In genomic region chr19:55504252-55504603, GRCh38 we compare ENCODE assay signal across 1 cellular context.
TF ChIP-seq lines count a peak whose summit lies in the region.

No MANE protein-coding gene starts in this region.

TF ChIP-seq in K562, 482 proteins besides CTCF, POLR2A, EP300 and RAD21:
- TF ChIP-seq KLF16 (IDR thresholded peaks at IDR 0.05) (no peak), RB1 (IDR thresholded peaks at IDR 0.05; ENCODE audit: low read depth) (peak; percentile 7; the same call in 1 of the 2 replicates)
- TF ChIP-seq, protein P1, sequence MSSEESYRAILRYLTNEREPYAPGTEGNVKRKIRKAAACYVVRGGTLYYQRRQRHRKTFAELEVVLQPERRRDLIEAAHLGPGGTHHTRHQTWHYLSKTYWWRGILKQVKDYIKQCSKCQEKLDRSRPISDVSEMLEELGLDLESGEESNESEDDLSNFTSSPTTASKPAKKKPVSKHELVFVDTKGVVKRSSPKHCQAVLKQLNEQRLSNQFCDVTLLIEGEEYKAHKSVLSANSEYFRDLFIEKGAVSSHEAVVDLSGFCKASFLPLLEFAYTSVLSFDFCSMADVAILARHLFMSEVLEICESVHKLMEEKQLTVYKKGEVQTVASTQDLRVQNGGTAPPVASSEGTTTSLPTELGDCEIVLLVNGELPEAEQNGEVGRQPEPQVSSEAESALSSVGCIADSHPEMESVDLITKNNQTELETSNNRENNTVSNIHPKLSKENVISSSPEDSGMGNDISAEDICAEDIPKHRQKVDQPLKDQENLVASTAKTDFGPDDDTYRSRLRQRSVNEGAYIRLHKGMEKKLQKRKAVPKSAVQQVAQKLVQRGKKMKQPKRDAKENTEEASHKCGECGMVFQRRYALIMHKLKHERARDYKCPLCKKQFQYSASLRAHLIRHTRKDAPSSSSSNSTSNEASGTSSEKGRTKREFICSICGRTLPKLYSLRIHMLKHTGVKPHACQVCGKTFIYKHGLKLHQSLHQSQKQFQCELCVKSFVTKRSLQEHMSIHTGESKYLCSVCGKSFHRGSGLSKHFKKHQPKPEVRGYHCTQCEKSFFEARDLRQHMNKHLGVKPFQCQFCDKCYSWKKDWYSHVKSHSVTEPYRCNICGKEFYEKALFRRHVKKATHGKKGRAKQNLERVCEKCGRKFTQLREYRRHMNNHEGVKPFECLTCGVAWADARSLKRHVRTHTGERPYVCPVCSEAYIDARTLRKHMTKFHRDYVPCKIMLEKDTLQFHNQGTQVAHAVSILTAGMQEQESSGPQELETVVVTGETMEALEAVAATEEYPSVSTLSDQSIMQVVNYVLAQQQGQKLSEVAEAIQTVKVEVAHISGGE (CRISPR knock-in tag; IDR thresholded peaks at IDR 0.05), result 0 out of 6 replicates have a peak, but pooled peaks of 1 of the 3 experiments have one; percentile 7
